ENCODE assay signal across 1 cellular context in genomic region chr19:1755467-1756155, GRCh38.
TF ChIP-seq lines count a peak whose summit lies in the region.

No MANE protein-coding gene starts in this region.

TF ChIP-seq in GM12878, 131 proteins besides CTCF, POLR2A, EP300 and RAD21:
- TF ChIP-seq ZNF274 (IDR thresholded peaks at IDR 0.05; ENCODE audit: insufficient read depth, insufficient read length) (no peak), ETV6 (conservative IDR thresholded peaks at IDR 0.05 in 1 of 2, IDR thresholded peaks at IDR 0.05 in 1 of 2; ENCODE audit: borderline replicate concordance in 1 of 2, low read depth in 1 of 2) (no peak), CEBPB (IDR thresholded peaks at IDR 0.05; ENCODE audit: borderline replicate concordance in 1 of 2, low read depth in 2 of 2, low read length in 2 of 2) (no peak), SUZ12 (IDR thresholded peaks at IDR 0.05; ENCODE audit: unreplicated experiment) (peak; percentile 32)
